ENCODE assay signal across 8 cellular contexts in genomic region chr12:6764011-6764828, GRCh38. TPM values are rescaled to one million over a fixed set of nuclear protein-coding genes. Genes with fewer than 3 reads are reported as not detected.
DNase-seq lines count a peak whose midpoint lies in the region; ATAC-seq and TF ChIP-seq lines count a peak whose summit lies in the region.

No MANE protein-coding gene starts in this region.

- peak overlapping the region; percentile 79 for H3K27ac Mint-ChIP-seq in Caco-2 (ENCODE audit: unreplicated experiment)

- H3K4me3 Mint-ChIP-seq in Caco-2 (ENCODE audit: unreplicated experiment) = peak overlapping the region; percentile 71

- intact Hi-C loops in Caco-2 (cut with micrococcal nuclease; ENCODE audit: unreplicated experiment) = no loop called here

- H3K4me3 ChIP-seq in Caco-2 (ENCODE audit: low read depth, low read length) (peak overlapping the region; percentile 10; the same call in 1 of the 2 replicates), epithelial cell of proximal tubule (ENCODE audit: low read depth, low read length) (peak overlapping the region; percentile 45), mesodermal cell (ENCODE audit: extremely low read depth, insufficient read depth, low read length, poor library complexity, severe bottlenecking) (peak overlapping the region; percentile 22)

- ATAC-seq in GM19351 (IDR thresholded peaks at IDR 0.05; ENCODE audit: unreplicated experiment) (peak; percentile 84), HG03432 (IDR thresholded peaks at IDR 0.05; ENCODE audit: unreplicated experiment) (peak; percentile 75)

- no TSS peak for BruUV-seq in Caco-2 (replicated peaks; lab: Mats Ljungman, UMichigan)

- H3K27ac ChIP-seq in mesodermal cell (ENCODE audit: low read depth, low read length, severe bottlenecking) (peak overlapping the region; percentile 92), temporal lobe (ENCODE audit: low read depth, low read length) (peak overlapping the region; percentile 95)

- no peak for TF ChIP-seq CTCF in Caco-2 (IDR thresholded peaks at IDR 0.05; ENCODE audit: insufficient read depth in 1 of 2, low read depth in 1 of 2, low read length in 1 of 2, severe bottlenecking in 1 of 2, unreplicated experiment in 1 of 2)
- no peak for TF ChIP-seq CTCF in epithelial cell of proximal tubule (conservative IDR thresholded peaks at IDR 0.05; ENCODE audit: low read depth, low read length)

- H3K27me3 ChIP-seq in Caco-2 (replicated peaks; ENCODE audit: control insufficient read depth, insufficient read depth, low read length) = no peaks in the 10 kb centered on the region

- no peaks in the 10 kb centered on the region for H3K27me3 Mint-ChIP-seq in Caco-2 (ENCODE audit: insufficient read depth, unreplicated experiment)

- no peaks in the 10 kb centered on the region for H3K36me3 ChIP-seq in Caco-2 (ENCODE audit: control insufficient read depth, insufficient read depth, low read length)
- peaks cover 6% of the 10 kb centered on the region for H3K36me3 ChIP-seq in mesodermal cell (ENCODE audit: control insufficient read depth, insufficient read depth, low read length)

- H3K9me3 ChIP-seq in Caco-2 (no peaks in the 10 kb centered on the region), mesodermal cell (ENCODE audit: control insufficient read depth, low read length) (no peaks in the 10 kb centered on the region)

- peaks cover 53% of the 10 kb centered on the region for H3K4me1 Mint-ChIP-seq in Caco-2 (ENCODE audit: low read depth, unreplicated experiment)

- CTCF ChIA-PET in Caco-2 (lab: Charles Lee) = interaction anchor here (1.0 kb wide), 1 partner anchor 11 kb away, joined by 4 read pairs; the partner anchor contains the start of gene MLF2

- H3K4me1 ChIP-seq in Caco-2 (peaks cover 54% of the 10 kb centered on the region), mesodermal cell (ENCODE audit: control insufficient read depth, insufficient read depth, low read length, poor library complexity, severe bottlenecking) (peaks cover 35% of the 10 kb centered on the region)

- DNase-seq in Caco-2 (peak; percentile 89 to 95), NCI-H345 treated with DMSO at 0.1 percent for 48 hours (lab: John Stamatoyannopoulos, UW; ENCODE audit: unreplicated experiment) (peak; percentile 97), epithelial cell of proximal tubule (ENCODE audit: low read depth) (peak; percentile 86)
- DNase-seq in activated CD4-positive, alpha-beta T cell treated with anti-CD3 and anti-CD28 coated beads for 48 hours = peak; percentile 73

- POLR2A ChIA-PET in Caco-2 (lab: Charles Lee) = interaction anchor here (0.6 to 3.2 kb wide), 4 partner anchors 11 to 218 kb away, joined by 3 to 42 read pairs (median 3); partner anchors contain the start of gene MLF2

- WGBS in mesodermal cell (ENCODE audit: insufficient coverage in 2 of 2), 2 experiments = 6% methylated on average over 7 to 10 of the region's 16 CpGs

- no peaks in the 10 kb centered on the region for H3K9me3 Mint-ChIP-seq in Caco-2 (ENCODE audit: unreplicated experiment)

- H3K36me3 Mint-ChIP-seq in Caco-2 (ENCODE audit: insufficient read depth, unreplicated experiment) = peaks cover 30% of the 10 kb centered on the region

RNA-seq across cellular contexts. Expression of gene PTMS, which starts 1.9 kb away (rescaled TPM):
- total RNA-seq in Caco-2 (2022) (264 and 285 TPM in 2 replicates), epithelial cell of proximal tubule (91.7 and 266 TPM in 2 replicates), temporal lobe (93.7 TPM)
- 585 TPM for polyA plus RNA-seq in mesodermal cell (2013, experiment 1 of 2)
- 569 TPM for polyA plus RNA-seq in mesodermal cell (2013, experiment 2 of 2)

RNA-seq across cellular contexts. Expression of gene LAG3, which starts 8.1 kb away (rescaled TPM):
- total RNA-seq in Caco-2 (2022) = 1.9 and 3.2 TPM in 2 replicates
- total RNA-seq in epithelial cell of proximal tubule = not detected in 2 replicates
- polyA plus RNA-seq in mesodermal cell (2013, experiment 1 of 2) = 2.0 TPM
- polyA plus RNA-seq in mesodermal cell (2013, experiment 2 of 2) = 2.3 TPM
- total RNA-seq in temporal lobe = not detected

RNA-seq across cellular contexts. Expression of gene MLF2, which starts 11.3 kb away (rescaled TPM):
- total RNA-seq in Caco-2 (2022) = 303 and 309 TPM in 2 replicates
- total RNA-seq in epithelial cell of proximal tubule = 185 and 294 TPM in 2 replicates
- 216 TPM for polyA plus RNA-seq in mesodermal cell (2013, experiment 1 of 2)
- 188 TPM for polyA plus RNA-seq in mesodermal cell (2013, experiment 2 of 2)
- 102 TPM for total RNA-seq in temporal lobe

RNA-seq across cellular contexts. Expression of gene CD4, which starts 25.1 kb away (rescaled TPM):
- total RNA-seq in Caco-2 (2022) = not detected in 2 replicates
- 0.07 and 0.75 TPM in 2 replicates for total RNA-seq in epithelial cell of proximal tubule
- polyA plus RNA-seq in mesodermal cell (2013, experiment 1 of 2) = 6.0 TPM
- polyA plus RNA-seq in mesodermal cell (2013, experiment 2 of 2) = 6.5 TPM
- total RNA-seq in temporal lobe = 2.2 TPM

RNA-seq across cellular contexts. Expression of gene COPS7A, which starts 40.4 kb away (rescaled TPM):
- total RNA-seq in Caco-2 (2022) (56.8 and 61.9 TPM in 2 replicates), epithelial cell of proximal tubule (59.2 and 63.5 TPM in 2 replicates), temporal lobe (19.4 TPM)
- polyA plus RNA-seq in mesodermal cell (2013, experiment 1 of 2) = 45.2 TPM
- 37.3 TPM for polyA plus RNA-seq in mesodermal cell (2013, experiment 2 of 2)

Comparison
In these comparisons a context has a peak if more than half of its experiments do, and no peak if none do; other contexts are left out.
1. Peak in every context shown above with its lines: DNase-seq, ATAC-seq, H3K4me3 ChIP-seq and H3K27ac ChIP-seq.